In the genomic region with DNA sequence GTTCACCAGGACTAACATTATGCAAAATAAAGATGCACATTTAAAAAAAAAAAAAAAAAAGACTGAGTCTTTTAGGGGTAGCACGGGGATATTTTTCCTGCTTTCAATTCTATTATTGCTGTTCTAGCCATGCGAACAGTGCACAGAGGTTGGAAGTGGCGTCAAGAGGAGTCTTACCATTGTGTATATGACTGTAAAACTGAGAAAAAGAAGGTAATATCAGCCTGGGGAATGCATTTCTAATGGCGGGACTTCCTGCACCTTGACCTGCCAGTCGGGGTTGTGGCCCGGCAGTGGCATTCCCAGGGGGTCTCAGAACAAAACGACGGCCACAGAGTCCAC, we compare ENCODE assay signal across 1 cellular context.
A peak's percentile ranks its signal among the peaks of the same experiment; 100 is the strongest.
TF ChIP-seq lines count a peak whose summit lies in the region.

No MANE protein-coding gene starts in this region.

TF ChIP-seq in HepG2, 621 proteins besides CTCF, POLR2A, EP300 and RAD21 (continues in another document):
- TF ChIP-seq THYN1 (CRISPR knock-in tag; IDR thresholded peaks at IDR 0.05; ENCODE audit: borderline replicate concordance, low read depth) (no peak), NONO (IDR thresholded peaks at IDR 0.05) (no peak), NONO (CRISPR knock-in tag; conservative IDR thresholded peaks at IDR 0.05) (no peak), ZNF3 (CRISPR knock-in tag; IDR thresholded peaks at IDR 0.05) (no peak), ZNF318 (CRISPR knock-in tag; IDR thresholded peaks at IDR 0.05) (no peak), ZFP62 (CRISPR knock-in tag; IDR thresholded peaks at IDR 0.05) (no peak), NR2C2 (CRISPR knock-in tag; IDR thresholded peaks at IDR 0.05; ENCODE audit: borderline replicate concordance) (no peak), ZNF235 (CRISPR knock-in tag; IDR thresholded peaks at IDR 0.05; ENCODE audit: borderline replicate concordance) (0 out of 2 replicates have a peak, but pooled peaks have one; percentile 24), CBX2 (IDR thresholded peaks at IDR 0.05; ENCODE audit: low read depth, low read length) (0 out of 2 replicates have a peak, but pooled peaks have one; percentile 34), CBX2 (CRISPR knock-in tag; IDR thresholded peaks at IDR 0.05; ENCODE audit: low read depth) (no peak), SNAI1 (CRISPR knock-in tag; IDR thresholded peaks at IDR 0.05; ENCODE audit: borderline replicate concordance) (no peak), ZNF713 (CRISPR knock-in tag; IDR thresholded peaks at IDR 0.05) (no peak), KMT2A (CRISPR knock-in tag; IDR thresholded peaks at IDR 0.05) (no peak), RCOR2 (CRISPR knock-in tag; IDR thresholded peaks at IDR 0.05) (no peak), NAIF1 (CRISPR knock-in tag; IDR thresholded peaks at IDR 0.05; ENCODE audit: borderline replicate concordance) (no peak), NFYB (CRISPR knock-in tag; IDR thresholded peaks at IDR 0.05) (no peak), ZSCAN21 (CRISPR knock-in tag; IDR thresholded peaks at IDR 0.05; ENCODE audit: borderline replicate concordance) (no peak), KDM5B (CRISPR knock-in tag; IDR thresholded peaks at IDR 0.05; ENCODE audit: borderline replicate concordance) (no peak), ZNF446 (CRISPR knock-in tag; IDR thresholded peaks at IDR 0.05) (no peak), ZBTB1 (CRISPR knock-in tag; IDR thresholded peaks at IDR 0.05; ENCODE audit: borderline replicate concordance) (no peak), ETV5 (CRISPR knock-in tag; IDR thresholded peaks at IDR 0.05; ENCODE audit: borderline replicate concordance) (no peak), ZNF652 (CRISPR knock-in tag; IDR thresholded peaks at IDR 0.05; ENCODE audit: borderline replicate concordance, low read depth) (no peak), ZBTB40 (IDR thresholded peaks at IDR 0.05) (peak; percentile 48), ZBTB40 (CRISPR knock-in tag; IDR thresholded peaks at IDR 0.05) (no peak), KAT7 (CRISPR knock-in tag; IDR thresholded peaks at IDR 0.05; ENCODE audit: borderline replicate concordance) (no peak), ZFYVE20 (CRISPR knock-in tag; IDR thresholded peaks at IDR 0.05; ENCODE audit: borderline replicate concordance, low read depth) (no peak), ATRX (CRISPR knock-in tag; IDR thresholded peaks at IDR 0.05; ENCODE audit: borderline replicate concordance) (no peak), MYC (CRISPR knock-in tag; IDR thresholded peaks at IDR 0.05; ENCODE audit: borderline replicate concordance) (no peak), BCL6 (CRISPR knock-in tag; IDR thresholded peaks at IDR 0.05) (no peak), ZBTB42 (CRISPR knock-in tag; IDR thresholded peaks at IDR 0.05) (no peak), NFRKB (IDR thresholded peaks at IDR 0.05) (no peak), CBFB (CRISPR knock-in tag; IDR thresholded peaks at IDR 0.05) (no peak), YEATS4 (CRISPR knock-in tag; IDR thresholded peaks at IDR 0.05; ENCODE audit: borderline replicate concordance) (no peak), POLR2G (IDR thresholded peaks at IDR 0.05; ENCODE audit: low read depth, low read length) (no peak), ZNF546 (CRISPR knock-in tag; conservative IDR thresholded peaks at IDR 0.05) (0 out of 2 replicates have a peak, but pooled peaks have one; percentile 3), ZNF572 (CRISPR knock-in tag; IDR thresholded peaks at IDR 0.05) (no peak), NFE2L1 (CRISPR knock-in tag; IDR thresholded peaks at IDR 0.05; ENCODE audit: borderline replicate concordance) (no peak)
- TF ChIP-seq, protein P1, sequence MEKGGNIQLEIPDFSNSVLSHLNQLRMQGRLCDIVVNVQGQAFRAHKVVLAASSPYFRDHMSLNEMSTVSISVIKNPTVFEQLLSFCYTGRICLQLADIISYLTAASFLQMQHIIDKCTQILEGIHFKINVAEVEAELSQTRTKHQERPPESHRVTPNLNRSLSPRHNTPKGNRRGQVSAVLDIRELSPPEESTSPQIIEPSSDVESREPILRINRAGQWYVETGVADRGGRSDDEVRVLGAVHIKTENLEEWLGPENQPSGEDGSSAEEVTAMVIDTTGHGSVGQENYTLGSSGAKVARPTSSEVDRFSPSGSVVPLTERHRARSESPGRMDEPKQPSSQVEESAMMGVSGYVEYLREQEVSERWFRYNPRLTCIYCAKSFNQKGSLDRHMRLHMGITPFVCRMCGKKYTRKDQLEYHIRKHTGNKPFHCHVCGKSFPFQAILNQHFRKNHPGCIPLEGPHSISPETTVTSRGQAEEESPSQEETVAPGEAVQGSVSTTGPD (CRISPR knock-in tag; IDR thresholded peaks at IDR 0.05) = no peak
- TF ChIP-seq, protein P2, sequence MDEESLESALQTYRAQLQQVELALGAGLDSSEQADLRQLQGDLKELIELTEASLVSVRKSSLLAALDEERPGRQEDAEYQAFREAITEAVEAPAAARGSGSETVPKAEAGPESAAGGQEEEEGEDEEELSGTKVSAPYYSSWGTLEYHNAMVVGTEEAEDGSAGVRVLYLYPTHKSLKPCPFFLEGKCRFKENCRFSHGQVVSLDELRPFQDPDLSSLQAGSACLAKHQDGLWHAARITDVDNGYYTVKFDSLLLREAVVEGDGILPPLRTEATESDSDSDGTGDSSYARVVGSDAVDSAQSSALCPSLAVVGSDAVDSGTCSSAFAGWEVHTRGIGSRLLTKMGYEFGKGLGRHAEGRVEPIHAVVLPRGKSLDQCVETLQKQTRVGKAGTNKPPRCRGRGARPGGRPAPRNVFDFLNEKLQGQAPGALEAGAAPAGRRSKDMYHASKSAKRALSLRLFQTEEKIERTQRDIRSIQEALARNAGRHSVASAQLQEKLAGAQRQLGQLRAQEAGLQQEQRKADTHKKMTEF (CRISPR knock-in tag; IDR thresholded peaks at IDR 0.05) = no peak
- TF ChIP-seq, protein P3, sequence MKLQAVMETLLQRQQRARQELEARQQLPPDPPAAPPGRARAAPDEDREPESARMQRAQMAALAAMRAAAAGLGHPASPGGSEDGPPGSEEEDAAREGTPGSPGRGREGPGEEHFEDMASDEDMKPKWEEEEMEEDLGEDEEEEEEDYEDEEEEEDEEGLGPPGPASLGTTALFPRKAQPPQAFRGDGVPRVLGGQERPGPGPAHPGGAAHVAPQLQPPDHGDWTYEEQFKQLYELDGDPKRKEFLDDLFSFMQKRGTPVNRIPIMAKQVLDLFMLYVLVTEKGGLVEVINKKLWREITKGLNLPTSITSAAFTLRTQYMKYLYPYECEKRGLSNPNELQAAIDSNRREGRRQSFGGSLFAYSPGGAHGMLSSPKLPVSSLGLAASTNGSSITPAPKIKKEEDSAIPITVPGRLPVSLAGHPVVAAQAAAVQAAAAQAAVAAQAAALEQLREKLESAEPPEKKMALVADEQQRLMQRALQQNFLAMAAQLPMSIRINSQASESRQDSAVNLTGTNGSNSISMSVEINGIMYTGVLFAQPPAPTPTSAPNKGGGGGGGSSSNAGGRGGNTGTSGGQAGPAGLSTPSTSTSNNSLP (IDR thresholded peaks at IDR 0.05; ENCODE audit: low read depth, low read length) = no peak
